7 cellular contexts compared by ENCODE assay signal in the genomic region with DNA sequence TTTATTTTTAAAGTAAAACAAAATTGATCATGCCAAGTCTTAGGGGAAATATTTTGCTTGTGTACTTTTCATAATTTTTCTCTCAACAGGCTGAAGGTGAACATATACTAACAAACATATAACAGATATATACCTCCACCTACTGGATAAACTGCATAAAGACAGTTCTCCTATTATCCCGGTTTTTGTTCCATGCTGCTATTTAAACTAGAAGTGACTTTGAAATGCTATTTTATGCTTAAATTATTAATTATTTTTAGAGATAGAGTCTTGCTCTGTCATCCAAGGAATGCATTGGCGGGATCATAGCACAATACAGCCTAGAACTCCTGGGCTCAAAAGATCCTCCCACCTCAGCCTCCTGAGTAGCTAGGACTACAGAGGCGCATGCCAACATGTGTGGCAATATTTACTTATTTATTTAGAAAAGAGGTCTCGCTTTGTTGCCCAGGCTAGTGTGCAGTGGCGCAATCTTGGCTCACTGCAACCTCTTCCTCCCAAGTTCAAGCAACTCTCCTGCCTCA. TPM values are rescaled to one million over a fixed set of nuclear protein-coding genes. Genes with fewer than 3 reads are reported as not detected.
DNase-seq lines count a peak whose midpoint lies in the region; ATAC-seq, FAIRE-seq and TF ChIP-seq lines count a peak whose summit lies in the region.

No MANE protein-coding gene starts in this region.

- H3K36me3 Mint-ChIP-seq in mesothelial cell of epicardium, result peaks cover 19% of the 10 kb centered on the region

- peak; percentile 36 for FAIRE-seq in colon (lab: Jason Lieb, UNC)

- no peaks in the 10 kb centered on the region for H3K4me1 Mint-ChIP-seq in mesothelial cell of epicardium

- DNase-seq in GM12864 (ENCODE audit: low read depth), result no peak
- peak; percentile 39 for DNase-seq in NCI-H226
- no peak for DNase-seq in mesothelial cell of epicardium (ENCODE audit: low spot score in 2 of 2, unreplicated experiment in 2 of 2)
- no peak for DNase-seq in ecto neural progenitor cell (ENCODE audit: low spot score)

- peak; percentile 38 for TF ChIP-seq CTCF in GM12864 (IDR thresholded peaks at IDR 0.05; ENCODE audit: low read depth, low read length, missing control alignments)
- peak; percentile 72 for TF ChIP-seq CTCF in mesothelial cell of epicardium (IDR thresholded peaks at IDR 0.05; ENCODE audit: unreplicated experiment)

- ATAC-seq in HG02588 (IDR thresholded peaks at IDR 0.05; ENCODE audit: unreplicated experiment) (peak; percentile 47), HG03442 (IDR thresholded peaks at IDR 0.05; ENCODE audit: unreplicated experiment) (no peak)

- H3K4me3 ChIP-seq in GM12864 (ENCODE audit: low read depth, low read length), result no peak overlapping the region

- no peaks in the 10 kb centered on the region for H3K27me3 Mint-ChIP-seq in mesothelial cell of epicardium (ENCODE audit: low read depth)

- no peak overlapping the region for H3K4me3 Mint-ChIP-seq in mesothelial cell of epicardium

- no peaks in the 10 kb centered on the region for H3K9me3 Mint-ChIP-seq in mesothelial cell of epicardium

- H3K27ac Mint-ChIP-seq in mesothelial cell of epicardium, result no peak overlapping the region

RNA-seq across cellular contexts. Expression of a gene that starts 49.8 kb away (rescaled TPM):
- total RNA-seq in mesothelial cell of epicardium, result 9.0 to 14.1 TPM (median 11.1 TPM) in 3 replicates
